18 cellular contexts compared by ENCODE assay signal in genomic region chr7:17242504-17242903, GRCh38. TPM values are rescaled to one million over a fixed set of nuclear protein-coding genes. Genes with fewer than 3 reads are reported as not detected.
DNase-seq lines count a peak whose midpoint lies in the region; ATAC-seq, FAIRE-seq and TF ChIP-seq lines count a peak whose summit lies in the region.
"Had no signal": no experiment of that assay in that cellular context is flagged by ENCODE, and none has a peak within 500 bp of the region (broad histone marks: within the 10 kb centered on the region; RNA-seq: fewer than 3 reads in every experiment).

No MANE protein-coding gene starts in this region.

- H3K18ac ChIP-seq in IMR-90 (ENCODE audit: low read depth, low read length), result no peak overlapping the region

- no peaks in the 10 kb centered on the region for H3K9me1 ChIP-seq in IMR-90 (ENCODE audit: insufficient read depth, low read length)

- no peak overlapping the region for H3K14ac ChIP-seq in IMR-90 (replicated peaks; ENCODE audit: low read depth, low read length)

- H3K4me1 ChIP-seq in A549 (peaks cover 17% of the 10 kb centered on the region), IMR-90 (ENCODE audit: control insufficient read depth, insufficient read depth, low read length) (peaks cover 4% of the 10 kb centered on the region; the same call in 1 of the 2 replicates), mammary epithelial cell (ENCODE audit: insufficient read depth, low read length) (peaks cover 19% of the 10 kb centered on the region), tibial nerve (peaks cover 0 to 23% (median 4%) of the 10 kb centered on the region in 4 donors)
- H3K4me1 ChIP-seq: BE2C, HAP-1 had no signal

- H3K4me3 ChIP-seq in A549 (no peak overlapping the region), IMR-90 (ENCODE audit: insufficient read depth, low read depth, low read length) (no peak overlapping the region), mammary epithelial cell (replicated peaks in 1 of 3; ENCODE audit: insufficient read depth in 1 of 3, low read depth in 2 of 3, low read length in 3 of 3) (no peak overlapping the region), tibial nerve (no peak overlapping the region), WERI-Rb-1 (ENCODE audit: low read depth, low read length) (no peak overlapping the region)
- H3K4me3 ChIP-seq: HAP-1 had no signal

- TF ChIP-seq POLR2A in A549 (IDR thresholded peaks at IDR 0.05; ENCODE audit: low read length), result no peak
- TF ChIP-seq POLR2A in IMR-90 (IDR thresholded peaks at IDR 0.05; ENCODE audit: low read depth, low read length), result no peak
- TF ChIP-seq POLR2A in tibial nerve (IDR thresholded peaks at IDR 0.05), result no peak

- 95% methylated on average over 4 of the region's 4 CpGs for WGBS in A549 (ENCODE audit: missing lambda C conversion rate)
- WGBS in IMR-90 (ENCODE audit: extremely low coverage in 2 of 2, insufficient read length in 1 of 2), 2 experiments, result no CpG with 5 or more reads among the region's 4 CpGs
- WGBS in mammary epithelial cell (ENCODE audit: low coverage, missing lambda C conversion rate), result 59% methylated on average over 4 of the region's 4 CpGs
- 82 to 85% methylated on average over 4 of the region's 4 CpGs for WGBS in tibial nerve, 2 donors

- H2AFZ ChIP-seq in IMR-90 (replicated peaks; ENCODE audit: low read length, poor library complexity) (no peak overlapping the region), mammary epithelial cell (ENCODE audit: low read depth, low read length) (no peak overlapping the region)

- H3K9me3 ChIP-seq in A549 (no peaks in the 10 kb centered on the region), IMR-90 (ENCODE audit: control insufficient read depth, insufficient read depth, low read length) (no peaks in the 10 kb centered on the region), mammary epithelial cell (replicated peaks; ENCODE audit: insufficient read depth, low read length) (no peaks in the 10 kb centered on the region), tibial nerve (no peaks in the 10 kb centered on the region), WERI-Rb-1 (ENCODE audit: severe bottlenecking) (no peaks in the 10 kb centered on the region)
- H3K9me3 ChIP-seq: BE2C, HAP-1 had no signal

- H3K23ac ChIP-seq in IMR-90 (ENCODE audit: low read depth, low read length), result no peak overlapping the region

- H4K5ac ChIP-seq in IMR-90 (ENCODE audit: low read depth, low read length), result no peak overlapping the region

- H3K36me3 ChIP-seq in IMR-90 (ENCODE audit: control insufficient read depth, insufficient read depth, low read length) (no peaks in the 10 kb centered on the region), mammary epithelial cell (ENCODE audit: insufficient read depth, low read length) (no peaks in the 10 kb centered on the region), tibial nerve (no peaks in the 10 kb centered on the region), WERI-Rb-1 (no peaks in the 10 kb centered on the region)
- H3K36me3 ChIP-seq: BE2C, HAP-1 had no signal

- no peaks in the 10 kb centered on the region for H3K79me1 ChIP-seq in IMR-90 (ENCODE audit: low read depth in 1 of 2, low read length in 2 of 2)

- no peak for DNase-seq in A549 (ENCODE audit: low read depth in 1 of 2, low spot score in 1 of 2)
- no peak for DNase-seq in IMR-90
- peak; percentile 43 for DNase-seq in mammary epithelial cell
- no peak for DNase-seq in tibial nerve (ENCODE audit: low spot score in 2 of 2)
- DNase-seq in cerebellum (ENCODE audit: low spot score), result no peak
- no peak for DNase-seq in WERI-Rb-1
- no peak for DNase-seq in cerebellar cortex (ENCODE audit: low spot score)
- DNase-seq: BE2C; CD4-positive, alpha-beta memory T cell; DMS153; DMS79 treated with DMSO at 0.1 percent for 48 hours; EL; GOT3 had no signal

- no peak overlapping the region for H2AK9ac ChIP-seq in IMR-90 (replicated peaks; ENCODE audit: low read depth, low read length, poor library complexity)

- POLR2A ChIA-PET in A549 (lab: Yijun Ruan, JAX), result no interaction called here
- POLR2A ChIA-PET in IMR-90 (lab: Charles Lee; ENCODE audit: unreplicated experiment), result no interaction called here

- H3K27me3 ChIP-seq in IMR-90 (ENCODE audit: control insufficient read depth, insufficient read depth, low read length) (no peaks in the 10 kb centered on the region), mammary epithelial cell (ENCODE audit: insufficient read depth, low read length) (no peaks in the 10 kb centered on the region), tibial nerve (no peaks in the 10 kb centered on the region), WERI-Rb-1 (ENCODE audit: insufficient read depth, low read depth, severe bottlenecking) (no peaks in the 10 kb centered on the region)
- H3K27me3 ChIP-seq: BE2C had no signal

- BruUV-seq in IMR-90 (replicated peaks; lab: Mats Ljungman, UMichigan), result no TSS peak
- no TSS peak for BruUV-seq in mammary epithelial cell (replicated peaks; lab: Mats Ljungman, UMichigan)

- H4K20me1 ChIP-seq in IMR-90 (ENCODE audit: insufficient read depth, low read length) (no peaks in the 10 kb centered on the region), mammary epithelial cell (ENCODE audit: insufficient read depth, low read length) (no peaks in the 10 kb centered on the region)

- H2BK120ac ChIP-seq in IMR-90 (ENCODE audit: low read depth, low read length), result no peak overlapping the region

- no peak overlapping the region for H3K4ac ChIP-seq in IMR-90 (ENCODE audit: low read depth, low read length)

- intact Hi-C loops in IMR-90 (cut with micrococcal nuclease) (no loop called here), mammary epithelial cell (cut with micrococcal nuclease) (no loop called here)

- no peak for FAIRE-seq in A549 (lab: Jason Lieb, UNC)
- FAIRE-seq: D721Med, GM12891 had no signal

- no peak overlapping the region for H4K91ac ChIP-seq in IMR-90 (ENCODE audit: insufficient read depth, low read depth, low read length)

- H3K4me2 ChIP-seq in A549 (no peak overlapping the region), IMR-90 (ENCODE audit: low read depth, low read length) (no peak overlapping the region), mammary epithelial cell (ENCODE audit: insufficient read depth, low read depth, low read length) (peak overlapping the region; percentile 23)

- H2AK5ac ChIP-seq in IMR-90 (ENCODE audit: low read depth, low read length), result no peak overlapping the region

- H2BK20ac ChIP-seq in IMR-90 (ENCODE audit: low read depth, low read length), result no peak overlapping the region

- TF ChIP-seq CTCF in A549 (IDR thresholded peaks at IDR 0.05) (no peak), IMR-90 (conservative IDR thresholded peaks at IDR 0.05; ENCODE audit: low read depth, low read length) (no peak), mammary epithelial cell (conservative IDR thresholded peaks at IDR 0.05 in 1 of 2, IDR thresholded peaks at IDR 0.05 in 1 of 2; ENCODE audit: extremely low read depth in 1 of 2, insufficient read depth in 1 of 2, low read depth in 1 of 2, low read length in 2 of 2) (no peak), tibial nerve (IDR thresholded peaks at IDR 0.05) (no peak), WERI-Rb-1 (IDR thresholded peaks at IDR 0.05; ENCODE audit: low read depth, low read length) (no peak)

- CTCF ChIA-PET in A549 (lab: Yijun Ruan, JAX) (no interaction called here), IMR-90 (lab: Yijun Ruan, JAX) (no interaction called here), mammary epithelial cell (lab: Charles Lee; ENCODE audit: low non-redundant PET) (no interaction called here)

- no peak overlapping the region for H3K56ac ChIP-seq in IMR-90 (ENCODE audit: extremely low read depth, insufficient read depth, low read length)

- no peak for TF ChIP-seq RAD21 in A549 (conservative IDR thresholded peaks at IDR 0.05 in 1 of 2, IDR thresholded peaks at IDR 0.05 in 1 of 2)
- TF ChIP-seq RAD21 in IMR-90 (IDR thresholded peaks at IDR 0.05; ENCODE audit: low read length), result no peak

- H3K79me2 ChIP-seq in mammary epithelial cell (ENCODE audit: insufficient read depth, low read length), result no peaks in the 10 kb centered on the region

- H3K27ac ChIP-seq in A549 (no peak overlapping the region), IMR-90 (ENCODE audit: insufficient read depth, low read length) (no peak overlapping the region), mammary epithelial cell (ENCODE audit: insufficient read depth, low read depth, low read length) (no peak overlapping the region), tibial nerve (no peak overlapping the region), WERI-Rb-1 (no peak overlapping the region)
- H3K27ac ChIP-seq: C4-2B had no signal

- in situ Hi-C loops in IMR-90 (cut with MboI; ENCODE audit: low sequenced_read_pairs) (no loop called here), mammary epithelial cell (cut with MboI; ENCODE audit: low sequenced_read_pairs in 2 of 2) (no loop called here)

- no peak for TF ChIP-seq EP300 in A549 (IDR thresholded peaks at IDR 0.05)
- TF ChIP-seq EP300 in tibial nerve (IDR thresholded peaks at IDR 0.05), result no peak

- H4K8ac ChIP-seq in IMR-90 (ENCODE audit: low read depth in 2 of 2, low read length in 2 of 2), result no peak overlapping the region

- H3K9ac ChIP-seq in IMR-90 (ENCODE audit: low read depth, low read length) (no peak overlapping the region), mammary epithelial cell (ENCODE audit: insufficient read depth, low read length) (no peak overlapping the region)

- ATAC-seq in A549, result no peak
- ATAC-seq in IMR-90 (ENCODE audit: low read depth), result no peak
- ATAC-seq in esophagus mucosa, result peak; percentile 77

- H2BK5ac ChIP-seq in IMR-90 (ENCODE audit: low read depth, low read length, poor library complexity, severe bottlenecking), result no peak overlapping the region

- no peak overlapping the region for H2BK15ac ChIP-seq in IMR-90 (ENCODE audit: low read depth, low read length)

- dilution Hi-C loops in IMR-90 (cut with HindIII; ENCODE audit: low sequenced_read_pairs, unreplicated experiment), result no loop called here
- dilution Hi-C loops in mammary epithelial cell (cut with HindIII; ENCODE audit: low sequenced_read_pairs), result no loop called here

TF ChIP-seq in A549, 52 proteins besides CTCF, POLR2A, EP300 and RAD21:
- TF ChIP-seq HOXB5 (CRISPR knock-in tag; IDR thresholded peaks at IDR 0.05), result no peak
- peak; percentile 12 to 22; a peak in 2 of 4 replicates for TF ChIP-seq CEBPB (IDR thresholded peaks at IDR 0.05)

TF ChIP-seq in IMR-90, 13 proteins besides CTCF, POLR2A, EP300 and RAD21 (continues in another document):
- no peak for TF ChIP-seq FOS (IDR thresholded peaks at IDR 0.05; ENCODE audit: low read depth, low read length)

RNA-seq across cellular contexts. Expression of gene AHR, which starts 55.9 kb away (rescaled TPM):
- 14.3 and 50.1 TPM in 2 replicates for polyA plus RNA-seq in A549 (2011; rRNA removed)
- 1.9 and 2.4 TPM in 2 replicates for polyA plus RNA-seq in A549 (2012; cell fraction: cytosol; rRNA removed)
- 4.5 and 7.6 TPM in 2 replicates for polyA plus RNA-seq in A549 (2012; cell fraction: nucleus; rRNA removed)
- polyA plus RNA-seq in A549 (2017; fragmentation: RNase III; extraction: RNeasy Plus Mini Kit Qiagen cat#74134 plus additional on column Dnase treatment), result 7.8 to 11.4 TPM (median 9.1 TPM) in 3 replicates
- polyA minus RNA-seq in A549 (2011; rRNA and poly(A)+ RNA removed), result 14.6 and 15.9 TPM in 2 replicates
- 55.2 and 67.2 TPM in 2 replicates for total RNA-seq in IMR-90 (2012; rRNA removed)
- polyA plus RNA-seq in IMR-90 (2012; rRNA removed), result 6.5 and 6.9 TPM in 2 replicates
- polyA plus RNA-seq in IMR-90 (2012; cell fraction: cytosol; rRNA removed), result 1.9 TPM in 2 replicates
- 2.3 and 12.8 TPM in 2 replicates for polyA plus RNA-seq in IMR-90 (2012; cell fraction: nucleus; rRNA removed; ENCODE audit: low replicate concordance)
- total RNA-seq in mammary epithelial cell, result 100 to 1,000 TPM; 101 to 478 TPM
- polyA plus RNA-seq in mammary epithelial cell, result 6.5 TPM
- 144 TPM for polyA minus RNA-seq in mammary epithelial cell
- 34.3 TPM for total RNA-seq in esophagus mucosa
- total RNA-seq in tibial nerve, result 100 to 1,000 TPM; 188 to 372 (median 296) TPM
- total RNA-seq in cerebellum, result 24.4 TPM
